2 cellular contexts compared by ENCODE assay signal in genomic region chr1:215045647-215046308, GRCh38.
A peak's percentile ranks its signal among the peaks of the same experiment; 100 is the strongest.
TF ChIP-seq lines count a peak whose summit lies in the region.

No MANE protein-coding gene starts in this region.

TF ChIP-seq in HepG2, 621 proteins besides CTCF, POLR2A, EP300 and RAD21:
- no peak for TF ChIP-seq ZSCAN12 (CRISPR knock-in tag; IDR thresholded peaks at IDR 0.05)
- no peak for TF ChIP-seq IRF9 (CRISPR knock-in tag; IDR thresholded peaks at IDR 0.05; ENCODE audit: borderline replicate concordance)
- TF ChIP-seq MAFF (IDR thresholded peaks at IDR 0.05; ENCODE audit: low read depth, low read length): peak; percentile 53
- TF ChIP-seq ZKSCAN1 (IDR thresholded peaks at IDR 0.05; ENCODE audit: low read length): no peak
- peak; percentile 65 to 67 for TF ChIP-seq MAFK (conservative IDR thresholded peaks at IDR 0.05 in 1 of 2, IDR thresholded peaks at IDR 0.05 in 1 of 2; ENCODE audit: low read length in 2 of 2)
TF ChIP-seq in HepG2: peak in this region for 2.

TF ChIP-seq in IMR-90, 13 proteins besides CTCF, POLR2A, EP300 and RAD21:
- TF ChIP-seq BHLHE40 (IDR thresholded peaks at IDR 0.05; ENCODE audit: low read depth, low read length) (no peak), CEBPB (IDR thresholded peaks at IDR 0.05; ENCODE audit: low read depth, low read length) (no peak), RFX5 (IDR thresholded peaks at IDR 0.05; ENCODE audit: low read depth, low read length) (no peak), MAFK (IDR thresholded peaks at IDR 0.05; ENCODE audit: low read depth, low read length) (peak; percentile 70)
